1 cellular context compared by ENCODE assay signal in genomic region chr9:131299346-131299745, GRCh38.
TF ChIP-seq lines count a peak whose summit lies in the region.

No MANE protein-coding gene starts in this region.

TF ChIP-seq in WTC11, 78 proteins besides CTCF, POLR2A, EP300 and RAD21 (continued from another document):
- TF ChIP-seq AR (CRISPR knock-in tag; IDR thresholded peaks at IDR 0.05) (no peak), GTF2I (CRISPR knock-in tag; conservative IDR thresholded peaks at IDR 0.05) (no peak), FOXJ3 (CRISPR knock-in tag; IDR thresholded peaks at IDR 0.05; ENCODE audit: borderline replicate concordance) (no peak), IRF2 (CRISPR knock-in tag; IDR thresholded peaks at IDR 0.05; ENCODE audit: borderline replicate concordance, low read depth) (no peak), NFATC4 (CRISPR knock-in tag; IDR thresholded peaks at IDR 0.05) (no peak), ZNF138 (CRISPR knock-in tag; conservative IDR thresholded peaks at IDR 0.05) (no peak), CBFB (CRISPR knock-in tag; IDR thresholded peaks at IDR 0.05; ENCODE audit: low read depth) (no peak), SOX15 (CRISPR knock-in tag; IDR thresholded peaks at IDR 0.05) (no peak), SP1 (CRISPR knock-in tag; conservative IDR thresholded peaks at IDR 0.05) (no peak)
- TF ChIP-seq, protein P1, sequence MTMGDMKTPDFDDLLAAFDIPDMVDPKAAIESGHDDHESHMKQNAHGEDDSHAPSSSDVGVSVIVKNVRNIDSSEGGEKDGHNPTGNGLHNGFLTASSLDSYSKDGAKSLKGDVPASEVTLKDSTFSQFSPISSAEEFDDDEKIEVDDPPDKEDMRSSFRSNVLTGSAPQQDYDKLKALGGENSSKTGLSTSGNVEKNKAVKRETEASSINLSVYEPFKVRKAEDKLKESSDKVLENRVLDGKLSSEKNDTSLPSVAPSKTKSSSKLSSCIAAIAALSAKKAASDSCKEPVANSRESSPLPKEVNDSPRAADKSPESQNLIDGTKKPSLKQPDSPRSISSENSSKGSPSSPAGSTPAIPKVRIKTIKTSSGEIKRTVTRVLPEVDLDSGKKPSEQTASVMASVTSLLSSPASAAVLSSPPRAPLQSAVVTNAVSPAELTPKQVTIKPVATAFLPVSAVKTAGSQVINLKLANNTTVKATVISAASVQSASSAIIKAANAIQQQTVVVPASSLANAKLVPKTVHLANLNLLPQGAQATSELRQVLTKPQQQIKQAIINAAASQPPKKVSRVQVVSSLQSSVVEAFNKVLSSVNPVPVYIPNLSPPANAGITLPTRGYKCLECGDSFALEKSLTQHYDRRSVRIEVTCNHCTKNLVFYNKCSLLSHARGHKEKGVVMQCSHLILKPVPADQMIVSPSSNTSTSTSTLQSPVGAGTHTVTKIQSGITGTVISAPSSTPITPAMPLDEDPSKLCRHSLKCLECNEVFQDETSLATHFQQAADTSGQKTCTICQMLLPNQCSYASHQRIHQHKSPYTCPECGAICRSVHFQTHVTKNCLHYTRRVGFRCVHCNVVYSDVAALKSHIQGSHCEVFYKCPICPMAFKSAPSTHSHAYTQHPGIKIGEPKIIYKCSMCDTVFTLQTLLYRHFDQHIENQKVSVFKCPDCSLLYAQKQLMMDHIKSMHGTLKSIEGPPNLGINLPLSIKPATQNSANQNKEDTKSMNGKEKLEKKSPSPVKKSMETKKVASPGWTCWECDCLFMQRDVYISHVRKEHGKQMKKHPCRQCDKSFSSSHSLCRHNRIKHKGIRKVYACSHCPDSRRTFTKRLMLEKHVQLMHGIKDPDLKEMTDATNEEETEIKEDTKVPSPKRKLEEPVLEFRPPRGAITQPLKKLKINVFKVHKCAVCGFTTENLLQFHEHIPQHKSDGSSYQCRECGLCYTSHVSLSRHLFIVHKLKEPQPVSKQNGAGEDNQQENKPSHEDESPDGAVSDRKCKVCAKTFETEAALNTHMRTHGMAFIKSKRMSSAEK (CRISPR knock-in tag; IDR thresholded peaks at IDR 0.05; ENCODE audit: borderline replicate concordance) = no peak
